In genomic region chr4:166972071-166972470, GRCh38 we compare ENCODE assay signal across 13 cellular contexts.
DNase-seq lines count a peak whose midpoint lies in the region; ATAC-seq and TF ChIP-seq lines count a peak whose summit lies in the region.
"Had no signal": no experiment of that assay in that cellular context is flagged by ENCODE, and none has a peak within 500 bp of the region (broad histone marks: within the 10 kb centered on the region; RNA-seq: fewer than 3 reads in every experiment).

No MANE protein-coding gene starts in this region.

- DNase-seq in HPDE6-E6E7 (ENCODE audit: extremely low spot score) (peak; percentile 16), amniotic stem cell (lab: John Stamatoyannopoulos, UW) (peak; percentile 0), mesothelial cell of epicardium (ENCODE audit: low spot score in 2 of 2, unreplicated experiment in 2 of 2) (no peak), coronary artery (ENCODE audit: low spot score) (no peak), gastrocnemius medialis (no peak), NCI-H2081 treated with DMSO at 0.1 percent for 48 hours (lab: John Stamatoyannopoulos, UW) (no peak)
- DNase-seq in effector CD8-positive, alpha-beta T cell (lab: John Stamatoyannopoulos, UW): no peak
- DNase-seq: activated CD8-positive, alpha-beta T cell treated with anti-CD3 and anti-CD28 coated beads, Interleukin-2, amount 10 ng/mL, durations not matched to agents 7 days and 5 days; NCI-H1048; pancreas; thyroid gland had no signal

- peaks cover 36% of the 10 kb centered on the region for H3K9me3 Mint-ChIP-seq in mesothelial cell of epicardium

- H3K4me1 ChIP-seq in gastrocnemius medialis: no peaks in the 10 kb centered on the region
- H3K4me1 ChIP-seq: pancreas, SJCRH30, thyroid gland had no signal

- no peaks in the 10 kb centered on the region for H3K27me3 Mint-ChIP-seq in mesothelial cell of epicardium (ENCODE audit: low read depth)

- H3K27ac ChIP-seq in coronary artery: no peak overlapping the region
- H3K27ac ChIP-seq in gastrocnemius medialis: no peak overlapping the region
- H3K27ac ChIP-seq: pancreas, SJCRH30, thyroid gland had no signal

- H3K36me3 ChIP-seq in gastrocnemius medialis: no peaks in the 10 kb centered on the region
- H3K36me3 ChIP-seq: pancreas, SJCRH30, thyroid gland had no signal

- peak; percentile 78 for ATAC-seq in GM18511 (IDR thresholded peaks at IDR 0.05; ENCODE audit: unreplicated experiment)
- no peak for ATAC-seq in gastrocnemius medialis
- ATAC-seq: activated CD8-positive, alpha-beta T cell treated with anti-CD3 and anti-CD28 coated beads, Interleukin-2, amount 10 ng/mL, durations not matched to agents 7 days and 5 days; pancreas had no signal

- H3K4me3 Mint-ChIP-seq in mesothelial cell of epicardium: no peak overlapping the region
- H3K4me3 Mint-ChIP-seq: activated CD8-positive, alpha-beta T cell treated with anti-CD3 and anti-CD28 coated beads, Interleukin-2, amount 10 ng/mL, durations not matched to agents 7 days and 5 days had no signal

- in situ Hi-C loops in gastrocnemius medialis (cut with MboI; ENCODE audit: low sequenced_read_pairs in 4 of 4): no loop called here

- no peaks in the 10 kb centered on the region for H3K9me3 ChIP-seq in gastrocnemius medialis
- H3K9me3 ChIP-seq: pancreas, SJCRH30, thyroid gland had no signal

- peak overlapping the region; percentile 44 for H3K27ac Mint-ChIP-seq in mesothelial cell of epicardium
- H3K27ac Mint-ChIP-seq: activated CD8-positive, alpha-beta T cell treated with anti-CD3 and anti-CD28 coated beads, Interleukin-2, amount 10 ng/mL, durations not matched to agents 7 days and 5 days had no signal

- peaks cover 16% of the 10 kb centered on the region for H3K4me1 Mint-ChIP-seq in mesothelial cell of epicardium

- intact Hi-C loops in gastrocnemius medialis (cut with DNase I; ENCODE audit: low total_unique reads): no loop called here

- TF ChIP-seq POLR2A in gastrocnemius medialis (IDR thresholded peaks at IDR 0.05): no peak

- H3K4me3 ChIP-seq in coronary artery: no peak overlapping the region
- no peak overlapping the region for H3K4me3 ChIP-seq in gastrocnemius medialis
- H3K4me3 ChIP-seq: pancreas, SJCRH30, thyroid gland had no signal

- H3K36me3 Mint-ChIP-seq in mesothelial cell of epicardium: peaks cover 10% of the 10 kb centered on the region

- no peaks in the 10 kb centered on the region for H3K27me3 ChIP-seq in gastrocnemius medialis
- H3K27me3 ChIP-seq: pancreas, SJCRH30, thyroid gland had no signal

- no peak for TF ChIP-seq CTCF in mesothelial cell of epicardium (IDR thresholded peaks at IDR 0.05; ENCODE audit: unreplicated experiment)
- TF ChIP-seq CTCF in coronary artery (IDR thresholded peaks at IDR 0.05): no peak
- no peak for TF ChIP-seq CTCF in gastrocnemius medialis (IDR thresholded peaks at IDR 0.05 in 4 of 5, conservative IDR thresholded peaks at IDR 0.05 in 1 of 5)

Comparison
In these comparisons a context has a peak if more than half of its experiments do, and no peak if none do; other contexts are left out.
1. DNase-seq: peak in HPDE6-E6E7 (single experiment) and amniotic stem cell (single experiment); none in mesothelial cell of epicardium (0 of 2), effector CD8-positive, alpha-beta T cell (single experiment), coronary artery (single experiment), gastrocnemius medialis (0 of 2) and NCI-H2081 treated with DMSO at 0.1 percent for 48 hours (single experiment).